Comparison of ENCODE assay signal across 20 cellular contexts in genomic region chr1:74380252-74380651, GRCh38.
DNase-seq lines count a peak whose midpoint lies in the region; ATAC-seq, FAIRE-seq and TF ChIP-seq lines count a peak whose summit lies in the region.
"Had no signal": no experiment of that assay in that cellular context is flagged by ENCODE, and none has a peak within 500 bp of the region (broad histone marks: within the 10 kb centered on the region; RNA-seq: fewer than 3 reads in every experiment).

No MANE protein-coding gene starts in this region.

- H3K27ac Mint-ChIP-seq in GM23338 (no peak overlapping the region), astrocyte (ENCODE audit: unreplicated experiment) (no peak overlapping the region)
- H3K27ac Mint-ChIP-seq in CD4-positive, alpha-beta T cell = no peak overlapping the region
- H3K27ac Mint-ChIP-seq: B cell; CD4-positive, alpha-beta memory T cell; H9; HFFc6 had no signal

- H3K4me2 ChIP-seq in GM23338 (no peak overlapping the region), astrocyte (ENCODE audit: low read length) (no peak overlapping the region), neuronal stem cell (ENCODE audit: insufficient read depth, low read length, poor library complexity, severe bottlenecking) (no peak overlapping the region), MM.1S (ENCODE audit: low read depth, low read length) (no peak overlapping the region)

- POLR2A ChIA-PET in CD4-positive, alpha-beta T cell (lab: Charles Lee) = no interaction called here
- POLR2A ChIA-PET in HEK293T (lab: Yijun Ruan, JAX) = no interaction called here

- no peaks in the 10 kb centered on the region for H3K79me1 ChIP-seq in neuronal stem cell (ENCODE audit: low read depth, low read length)

- H3K4me1 ChIP-seq in GM23338 (ENCODE audit: insufficient read depth) (peaks cover 30% of the 10 kb centered on the region), astrocyte (ENCODE audit: insufficient read depth, low read length) (no peaks in the 10 kb centered on the region), heart right ventricle (peaks cover 0 to 36% (median 6%) of the 10 kb centered on the region in 9 donors), neuronal stem cell (ENCODE audit: control insufficient read depth in 2 of 2, insufficient read depth in 1 of 2, low read depth in 1 of 2, low read length in 2 of 2) (peaks cover 4 to 11% of the 10 kb centered on the region in 2 donors), MM.1S (ENCODE audit: low read length) (no peaks in the 10 kb centered on the region)

- no peak overlapping the region for H4K91ac ChIP-seq in neuronal stem cell (ENCODE audit: low read depth, low read length, poor library complexity)

- H2AK5ac ChIP-seq in neuronal stem cell (ENCODE audit: low read depth, low read length) = no peak overlapping the region

- no peaks in the 10 kb centered on the region for H3K36me3 ChIP-seq in GM23338 (ENCODE audit: insufficient read depth)
- no peaks in the 10 kb centered on the region for H3K36me3 ChIP-seq in astrocyte (ENCODE audit: insufficient read depth, low read length)
- peaks cover 0 to 13% (median 0%) of the 10 kb centered on the region in 9 donors for H3K36me3 ChIP-seq in heart right ventricle
- H3K36me3 ChIP-seq in neuronal stem cell (replicated peaks in 1 of 2; ENCODE audit: control insufficient read depth in 2 of 2, insufficient read depth in 2 of 2, low read length in 2 of 2) = no peaks in the 10 kb centered on the region
- H3K36me3 ChIP-seq in MM.1S (replicated peaks; ENCODE audit: insufficient read depth, low read length) = no peaks in the 10 kb centered on the region

- intact Hi-C loops in heart right ventricle (cut with DNase I) = no loop called here
- intact Hi-C loops in CD4-positive, alpha-beta T cell (cut with DNase I, micrococcal nuclease) = no loop called here

- H3K27me3 ChIP-seq in GM23338 (ENCODE audit: insufficient read depth) (no peaks in the 10 kb centered on the region), astrocyte (ENCODE audit: insufficient read depth, low read length) (no peaks in the 10 kb centered on the region), heart right ventricle (no peaks in the 10 kb centered on the region), neuronal stem cell (ENCODE audit: control insufficient read depth in 3 of 3, insufficient read depth in 3 of 3, low read depth in 1 of 3, low read length in 3 of 3) (no peaks in the 10 kb centered on the region), MM.1S (replicated peaks; ENCODE audit: insufficient read depth, low read length) (no peaks in the 10 kb centered on the region)
- no peaks in the 10 kb centered on the region for H3K27me3 ChIP-seq in CD4-positive, alpha-beta T cell (ENCODE audit: control insufficient read depth, insufficient read depth, low read length)

- H2BK12ac ChIP-seq in neuronal stem cell (ENCODE audit: low read length) = no peak overlapping the region

- H3K4me3 Mint-ChIP-seq in GM23338 (no peak overlapping the region), astrocyte (ENCODE audit: unreplicated experiment) (no peak overlapping the region)
- H3K4me3 Mint-ChIP-seq in CD4-positive, alpha-beta T cell = no peak overlapping the region
- H3K4me3 Mint-ChIP-seq: B cell; CD4-positive, alpha-beta memory T cell; H9; HFFc6 had no signal

- no peak for FAIRE-seq in astrocyte (lab: Jason Lieb, UNC)
- FAIRE-seq: A204.1, D721Med, G401.6, GM12891 had no signal

- no peak overlapping the region for H2BK5ac ChIP-seq in neuronal stem cell (ENCODE audit: low read length)

- H3K4ac ChIP-seq in neuronal stem cell (ENCODE audit: low read length) = no peak overlapping the region

- H3K9me3 Mint-ChIP-seq in GM23338 (no peaks in the 10 kb centered on the region), astrocyte (ENCODE audit: unreplicated experiment) (no peaks in the 10 kb centered on the region)
- no peaks in the 10 kb centered on the region for H3K9me3 Mint-ChIP-seq in CD4-positive, alpha-beta T cell
- H3K9me3 Mint-ChIP-seq: H9 had no signal

- H3K27ac ChIP-seq in GM23338 (ENCODE audit: low read depth) (no peak overlapping the region), astrocyte (ENCODE audit: low read depth, low read length) (no peak overlapping the region), heart right ventricle (peak overlapping the region in 7 of 10 donors; percentile 13 to 62 (median 46)), neuronal stem cell (replicated peaks; ENCODE audit: low read length) (no peak overlapping the region), MM.1S (ENCODE audit: low read length) (no peak overlapping the region)
- H3K27ac ChIP-seq in CD4-positive, alpha-beta T cell (ENCODE audit: low read depth, low read length) = no peak overlapping the region
- H3K27ac ChIP-seq: GM23248 had no signal

- WGBS in heart right ventricle, 2 donors = 66 to 67% methylated on average over 9 of the region's 9 CpGs
- WGBS in neuronal stem cell (ENCODE audit: extremely low coverage in 2 of 2, insufficient read length in 2 of 2, insufficient replicate concordance in 1 of 2), 2 donors = no CpG with 5 or more reads among the region's 9 CpGs

- DNase-seq in GM23338 (ENCODE audit: low spot score) (no peak), astrocyte (ENCODE audit: low read depth) (no peak), heart right ventricle (no peak), neuronal stem cell (ENCODE audit: low spot score) (no peak), MM.1S (no peak), HEK293T (ENCODE audit: extremely low spot score) (no peak)
- DNase-seq in CD4-positive, alpha-beta T cell = no peak
- DNase-seq: CD4-positive, alpha-beta memory T cell; COR-L47; DMS153; DMS79 treated with DMSO at 0.1 percent for 48 hours; EL; GM23248; H9; HFFc6 had no signal

- H3K4me1 Mint-ChIP-seq in GM23338 (peaks cover 37% of the 10 kb centered on the region), astrocyte (ENCODE audit: low read depth, unreplicated experiment) (peaks cover 4% of the 10 kb centered on the region)
- H3K4me1 Mint-ChIP-seq in CD4-positive, alpha-beta T cell (ENCODE audit: low read depth) = no peaks in the 10 kb centered on the region
- H3K4me1 Mint-ChIP-seq: B cell; CD4-positive, alpha-beta memory T cell had no signal

- H2AFZ ChIP-seq in GM23338 (peak overlapping the region; percentile 40; the same call in 1 of the 2 replicates), astrocyte (ENCODE audit: low read depth, low read length) (peak overlapping the region; percentile 18), neuronal stem cell (ENCODE audit: low read length) (peak overlapping the region; percentile 14), MM.1S (ENCODE audit: low read length) (no peak overlapping the region)
- H2AFZ ChIP-seq: GM23248 had no signal

- no peaks in the 10 kb centered on the region for H3K9me2 ChIP-seq in GM23338 (ENCODE audit: insufficient read depth)
- H3K9me2 ChIP-seq in MM.1S (replicated peaks; ENCODE audit: insufficient read depth, low read length) = no peaks in the 10 kb centered on the region

- no peak overlapping the region for H3K9ac ChIP-seq in astrocyte (ENCODE audit: low read length)
- H3K9ac ChIP-seq in neuronal stem cell (ENCODE audit: low read depth, low read length, poor library complexity) = no peak overlapping the region
- H3K9ac ChIP-seq in MM.1S (ENCODE audit: low read length) = no peak overlapping the region
- H3K9ac ChIP-seq: GM23248 had no signal

- H3K14ac ChIP-seq in neuronal stem cell (ENCODE audit: low read length) = no peak overlapping the region

- CTCF ChIA-PET in CD4-positive, alpha-beta T cell (lab: Charles Lee) = no interaction called here
- CTCF ChIA-PET in HEK293T (lab: Yijun Ruan, JAX) = no interaction called here

- no peak overlapping the region for H2BK120ac ChIP-seq in neuronal stem cell (ENCODE audit: low read depth, low read length)

- no peak for ATAC-seq in GM23338
- ATAC-seq in heart right ventricle = peak in 7 of 8 donors; percentile 49 to 80 (median 70)
- ATAC-seq in CD4-positive, alpha-beta T cell (ENCODE audit: poor library complexity) = no peak

- H4K8ac ChIP-seq in neuronal stem cell (ENCODE audit: low read depth, low read length) = no peak overlapping the region

- no peak overlapping the region for H3K23ac ChIP-seq in neuronal stem cell (ENCODE audit: low read depth, low read length, poor library complexity)

- no peak overlapping the region for H3K18ac ChIP-seq in neuronal stem cell (ENCODE audit: low read length)

- H3K4me3 ChIP-seq in GM23338 (no peak overlapping the region), astrocyte (ENCODE audit: insufficient read depth, low read depth, low read length) (no peak overlapping the region), heart right ventricle (no peak overlapping the region), neuronal stem cell (ENCODE audit: low read length in 2 of 2) (no peak overlapping the region), MM.1S (ENCODE audit: low read length) (no peak overlapping the region)
- H3K4me3 ChIP-seq: GM23248 had no signal

- H4K20me1 ChIP-seq in GM23338 (replicated peaks; ENCODE audit: insufficient read depth) (no peaks in the 10 kb centered on the region), astrocyte (ENCODE audit: insufficient read depth, low read length) (no peaks in the 10 kb centered on the region), MM.1S (ENCODE audit: insufficient read depth, low read length) (no peaks in the 10 kb centered on the region)

- H3K9me3 ChIP-seq in astrocyte (ENCODE audit: insufficient read depth, low read depth, low read length) = no peaks in the 10 kb centered on the region
- no peaks in the 10 kb centered on the region for H3K9me3 ChIP-seq in heart right ventricle
- H3K9me3 ChIP-seq in neuronal stem cell (replicated peaks in 1 of 2; ENCODE audit: control insufficient read depth in 2 of 2, insufficient read depth in 1 of 2, low read depth in 1 of 2, low read length in 2 of 2) = no peaks in the 10 kb centered on the region
- no peaks in the 10 kb centered on the region for H3K9me3 ChIP-seq in MM.1S (replicated peaks; ENCODE audit: insufficient read depth, low read length)
- H3K9me3 ChIP-seq in CD4-positive, alpha-beta T cell (ENCODE audit: control insufficient read depth, low read length) = no peaks in the 10 kb centered on the region

- H3F3A ChIP-seq in GM23338 (replicated peaks; ENCODE audit: low read depth) = no peaks in the 10 kb centered on the region
- no peaks in the 10 kb centered on the region for H3F3A ChIP-seq in MM.1S (ENCODE audit: insufficient read depth, low read length)

- H3K27me3 Mint-ChIP-seq in GM23338 (ENCODE audit: insufficient read depth, low read depth, poor library complexity) (no peaks in the 10 kb centered on the region), astrocyte (ENCODE audit: low read depth, unreplicated experiment) (no peaks in the 10 kb centered on the region)
- no peaks in the 10 kb centered on the region for H3K27me3 Mint-ChIP-seq in CD4-positive, alpha-beta T cell
- H3K27me3 Mint-ChIP-seq: B cell had no signal

- no peak overlapping the region for H2BK15ac ChIP-seq in neuronal stem cell (ENCODE audit: low read length)

- H3K36me3 Mint-ChIP-seq in GM23338 (ENCODE audit: low read depth) (no peaks in the 10 kb centered on the region), astrocyte (ENCODE audit: low read depth, unreplicated experiment) (no peaks in the 10 kb centered on the region)
- H3K36me3 Mint-ChIP-seq in CD4-positive, alpha-beta T cell (ENCODE audit: low read depth) = no peaks in the 10 kb centered on the region
- H3K36me3 Mint-ChIP-seq: CD4-positive, alpha-beta memory T cell had no signal

- H3K79me2 ChIP-seq in GM23338 (replicated peaks; ENCODE audit: insufficient read depth) (no peaks in the 10 kb centered on the region), astrocyte (ENCODE audit: insufficient read depth, low read length) (no peaks in the 10 kb centered on the region), MM.1S (ENCODE audit: low read length) (no peaks in the 10 kb centered on the region)

- TF ChIP-seq CTCF in GM23338 (conservative IDR thresholded peaks at IDR 0.05; ENCODE audit: low read depth in 2 of 2) (no peak), astrocyte (IDR thresholded peaks at IDR 0.05; ENCODE audit: insufficient read depth, low read depth, low read length) (no peak), heart right ventricle (IDR thresholded peaks at IDR 0.05) (no peak), MM.1S (IDR thresholded peaks at IDR 0.05; ENCODE audit: low read length) (no peak)
- TF ChIP-seq CTCF in CD4-positive, alpha-beta T cell (IDR thresholded peaks at IDR 0.05) = no peak

Comparison
In these comparisons a context has a peak if more than half of its experiments do, and no peak if none do; other contexts are left out.
1. ATAC-seq: peak in heart right ventricle (7 of 8); none in GM23338 (single experiment) and CD4-positive, alpha-beta T cell (single experiment).
2. H3K27ac ChIP-seq: peak in heart right ventricle (7 of 10); none in GM23338 (single experiment), astrocyte (single experiment), neuronal stem cell (single experiment), MM.1S (single experiment) and CD4-positive, alpha-beta T cell (single experiment).